ENCODE assay signal across 13 cellular contexts in the genomic region with DNA sequence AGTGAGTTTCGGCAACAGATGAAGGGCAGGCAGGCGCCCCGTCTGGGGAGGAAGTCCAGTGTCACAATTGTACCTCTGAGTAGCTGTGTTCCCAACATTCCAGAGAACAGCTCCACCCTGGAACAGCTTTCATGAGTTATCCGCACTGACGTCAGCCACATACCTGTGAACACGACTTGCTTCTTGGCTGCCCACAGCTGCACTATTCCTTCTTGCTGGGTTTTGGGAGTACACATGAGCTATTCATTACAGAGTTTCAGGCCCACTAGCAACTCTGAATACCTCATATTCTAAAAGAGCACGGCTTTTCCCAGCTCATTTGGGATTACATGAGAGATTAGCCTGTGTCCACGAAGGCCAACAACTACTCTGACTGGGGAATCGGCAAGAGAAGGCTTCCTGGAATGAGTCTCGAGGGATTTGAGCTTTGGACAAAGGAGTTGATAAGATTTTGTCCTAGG. TPM values are rescaled to one million over a fixed set of nuclear protein-coding genes. Genes with fewer than 3 reads are reported as not detected.
A peak's percentile ranks its signal among the peaks of the same experiment; 100 is the strongest.
DNase-seq lines count a peak whose midpoint lies in the region; ATAC-seq and TF ChIP-seq lines count a peak whose summit lies in the region.
"Had no signal": no experiment of that assay in that cellular context is flagged by ENCODE, and none has a peak within 500 bp of the region (broad histone marks: within the 10 kb centered on the region; RNA-seq: fewer than 3 reads in every experiment).

No MANE protein-coding gene starts in this region.

- H4K5ac ChIP-seq in H9 (ENCODE audit: insufficient read length, low read depth, low read length) = no peak overlapping the region

- no peak overlapping the region for H4K91ac ChIP-seq in H9 (ENCODE audit: insufficient read length, low read depth, low read length)

- H3K18ac ChIP-seq in H9 (ENCODE audit: insufficient read length, low read depth, low read length) = no peak overlapping the region

- H3K4me3 Mint-ChIP-seq in MCF 10A (ENCODE audit: unreplicated experiment) = peak overlapping the region; percentile 70
- no peak overlapping the region for H3K4me3 Mint-ChIP-seq in activated CD4-positive, alpha-beta T cell treated with anti-CD3 and anti-CD28 coated beads, Interleukin-2, amount 10 ng/mL, durations not matched to agents 7 days and 5 days
- H3K4me3 Mint-ChIP-seq in H9 = no peak overlapping the region

- no peak overlapping the region for H3K14ac ChIP-seq in H9 (ENCODE audit: insufficient read depth, low read length)

- no peaks in the 10 kb centered on the region for H3K36me3 ChIP-seq in HUES48 (ENCODE audit: control insufficient read depth, insufficient read depth, low read length)
- H3K36me3 ChIP-seq: ascending aorta; BLaER1 treated with 17β-estradiol and CSF1 and Interleukin-3, amounts not matched to agents 10 nM and 100 nM; neutrophil had no signal

- CTCF ChIA-PET in MCF 10A (lab: Yijun Ruan, JAX) = interaction anchor here (0.5 to 4.1 kb wide), 19 partner anchors 9 to 613 kb away, joined by 3 to 33 read pairs (median 5); a partner anchor contains a TSS
- CTCF ChIA-PET in activated CD4-positive, alpha-beta T cell treated with anti-CD3 and anti-CD28 coated beads, Interleukin-2, amount 10 ng/mL, durations not matched to agents 7 days and 5 days (lab: Charles Lee) = interaction anchor here (1.3 to 3.0 kb wide), 4 partner anchors 10 to 26 kb away, joined by 3 to 15 read pairs (median 8); a partner anchor contains a TSS

- no peak overlapping the region for H3K9ac ChIP-seq in HUES48 (ENCODE audit: low read depth, low read length)
- H3K9ac ChIP-seq in H9 (ENCODE audit: extremely low read depth, insufficient read length, low read length) = no peak overlapping the region

- no peak overlapping the region for H3T11ph ChIP-seq in H9 (ENCODE audit: low read length)

- H2AK5ac ChIP-seq in H9 (ENCODE audit: insufficient read length, low read length) = no peak overlapping the region

- H2BK15ac ChIP-seq in H9 (ENCODE audit: low read depth, low read length) = no peak overlapping the region

- H2BK12ac ChIP-seq in H9 (ENCODE audit: insufficient read length, low read depth, low read length) = no peak overlapping the region

- H3K9me3 ChIP-seq in HUES48 (ENCODE audit: control insufficient read depth, insufficient read depth, low read length) (no peaks in the 10 kb centered on the region), H9 (ENCODE audit: control insufficient read depth, low read depth, low read length) (no peaks in the 10 kb centered on the region)
- H3K9me3 ChIP-seq: ascending aorta; BLaER1 treated with 17β-estradiol and CSF1 and Interleukin-3, amounts not matched to agents 10 nM and 100 nM; neutrophil had no signal

- H3K4me1 ChIP-seq in HUES48 (ENCODE audit: control insufficient read depth, insufficient read depth, low read length) = no peaks in the 10 kb centered on the region
- H3K4me1 ChIP-seq in H9 (ENCODE audit: insufficient read depth, low read length) = no peaks in the 10 kb centered on the region; the same call in 1 of the 2 replicates

- no peaks in the 10 kb centered on the region for H3K79me1 ChIP-seq in H9 (ENCODE audit: insufficient read depth, low read depth, low read length, poor library complexity, severe bottlenecking)

- H3K4me1 Mint-ChIP-seq in MCF 10A (ENCODE audit: insufficient read depth, unreplicated experiment) = peaks cover 47% of the 10 kb centered on the region
- H3K4me1 Mint-ChIP-seq in activated CD4-positive, alpha-beta T cell treated with anti-CD3 and anti-CD28 coated beads, Interleukin-2, amount 10 ng/mL, durations not matched to agents 7 days and 5 days = peaks cover 19% of the 10 kb centered on the region
- peaks cover 5 to 7% of the 10 kb centered on the region in 2 experiments for H3K4me1 Mint-ChIP-seq in H9

- no peak overlapping the region for H4K8ac ChIP-seq in H9 (replicated peaks; ENCODE audit: insufficient read length, low read depth, low read length)

- no peaks in the 10 kb centered on the region for H4K20me1 ChIP-seq in H9 (ENCODE audit: control insufficient read depth, insufficient read depth, insufficient read length)
- H4K20me1 ChIP-seq: BLaER1 treated with 17β-estradiol and CSF1 and Interleukin-3, amounts not matched to agents 10 nM and 100 nM had no signal

- BruUV-seq in MCF 10A (replicated peaks; lab: Mats Ljungman, UMichigan) = no TSS peak

- H3K27me3 Mint-ChIP-seq in MCF 10A (ENCODE audit: insufficient read depth, unreplicated experiment) (no peaks in the 10 kb centered on the region), H9 (ENCODE audit: low read depth) (no peaks in the 10 kb centered on the region)
- no peaks in the 10 kb centered on the region for H3K27me3 Mint-ChIP-seq in activated CD4-positive, alpha-beta T cell treated with anti-CD3 and anti-CD28 coated beads, Interleukin-2, amount 10 ng/mL, durations not matched to agents 7 days and 5 days

- no peak overlapping the region for H3K4me2 ChIP-seq in H9 (ENCODE audit: insufficient read depth, insufficient read length, low read length)
- H3K4me2 ChIP-seq: BLaER1 treated with 17β-estradiol and CSF1 and Interleukin-3, amounts not matched to agents 10 nM and 100 nM had no signal

- no peaks in the 10 kb centered on the region for H3K23me2 ChIP-seq in H9 (ENCODE audit: insufficient read length, low read depth, low read length, poor library complexity, severe bottlenecking)

- H3K27ac ChIP-seq in HUES48 (ENCODE audit: low read depth, low read length) (peak overlapping the region; percentile 13), H9 (ENCODE audit: insufficient read length, low read depth, low read length) (no peak overlapping the region)
- H3K27ac ChIP-seq: ascending aorta; BLaER1 treated with 17β-estradiol and CSF1 and Interleukin-3, amounts not matched to agents 10 nM and 100 nM; neutrophil had no signal

- POLR2A ChIA-PET in MCF 10A (lab: Yijun Ruan, JAX) = interaction anchor here (0.5 to 10.6 kb wide), 32 partner anchors 10 to 514 kb away, joined by 3 to 356 read pairs (median 5); a partner anchor contains a TSS
- POLR2A ChIA-PET in activated CD4-positive, alpha-beta T cell treated with anti-CD3 and anti-CD28 coated beads, Interleukin-2, amount 10 ng/mL, durations not matched to agents 7 days and 5 days (lab: Charles Lee) = no interaction called here

- no peak overlapping the region for H2AFZ ChIP-seq in H9 (ENCODE audit: low read length)

- DNase-seq in MCF 10A (ENCODE audit: unreplicated experiment) (peak; percentile 90), islet precursor cell (peak; percentile 83), skeletal muscle cell (ENCODE audit: low read depth) (peak; percentile 47), NCI-H510A (lab: John Stamatoyannopoulos, UW) (no peak), H9 (no peak)
- DNase-seq in activated CD4-positive, alpha-beta T cell treated with anti-CD3 and anti-CD28 coated beads, Interleukin-2, amount 10 ng/mL, durations not matched to agents 7 days and 5 days = no peak
- DNase-seq: NCI-H1092, SIG-M5 had no signal

- no peaks in the 10 kb centered on the region for H3K79me2 ChIP-seq in H9 (ENCODE audit: insufficient read depth, low read length)

- H2BK5ac ChIP-seq in H9 (ENCODE audit: insufficient read length, low read length) = no peak overlapping the region

- H3K9me3 Mint-ChIP-seq in MCF 10A (ENCODE audit: unreplicated experiment) = peaks cover 6% of the 10 kb centered on the region
- no peaks in the 10 kb centered on the region for H3K9me3 Mint-ChIP-seq in activated CD4-positive, alpha-beta T cell treated with anti-CD3 and anti-CD28 coated beads, Interleukin-2, amount 10 ng/mL, durations not matched to agents 7 days and 5 days
- H3K9me3 Mint-ChIP-seq in H9 = no peaks in the 10 kb centered on the region

- H3K27ac Mint-ChIP-seq in MCF 10A (ENCODE audit: low read depth, unreplicated experiment) (peak overlapping the region; percentile 100), H9 (peak overlapping the region in 1 of 3 experiments; percentile 50; a peak in 1 of 7 replicates)
- H3K27ac Mint-ChIP-seq in activated CD4-positive, alpha-beta T cell treated with anti-CD3 and anti-CD28 coated beads, Interleukin-2, amount 10 ng/mL, durations not matched to agents 7 days and 5 days = no peak overlapping the region

- no peak overlapping the region for H3K4ac ChIP-seq in H9 (ENCODE audit: low read depth, low read length)

- H3K4me3 ChIP-seq in HUES48 (ENCODE audit: low read depth, low read length) (no peak overlapping the region), skeletal muscle cell (ENCODE audit: low read depth, low read length) (no peak overlapping the region)
- H3K4me3 ChIP-seq: ascending aorta; BLaER1 treated with 17β-estradiol and CSF1 and Interleukin-3, amounts not matched to agents 10 nM and 100 nM had no signal

- H3K27me3 ChIP-seq in HUES48 (ENCODE audit: control insufficient read depth, insufficient read depth, low read length) = no peaks in the 10 kb centered on the region
- no peaks in the 10 kb centered on the region for H3K27me3 ChIP-seq in H9 (ENCODE audit: insufficient read depth, low read length)
- H3K27me3 ChIP-seq: ascending aorta; BLaER1 treated with 17β-estradiol and CSF1 and Interleukin-3, amounts not matched to agents 10 nM and 100 nM had no signal

- H2BK120ac ChIP-seq in H9 (ENCODE audit: low read depth, low read length, poor library complexity, severe bottlenecking) = no peak overlapping the region

- no peak overlapping the region for H3K56ac ChIP-seq in H9 (ENCODE audit: insufficient read length, low read depth, low read length)

- no CpG with 5 or more reads among the region's 10 CpGs for WGBS in H9 (ENCODE audit: extremely low coverage, insufficient read length, low lambda C conversion rate)

- intact Hi-C loops in MCF 10A (cut with micrococcal nuclease) = no loop called here

- H3K23ac ChIP-seq in H9 (ENCODE audit: insufficient read length, low read depth, low read length) = no peak overlapping the region

- H2BK20ac ChIP-seq in H9 (ENCODE audit: low read depth, low read length, poor library complexity, severe bottlenecking) = no peak overlapping the region

- no peak for TF ChIP-seq CTCF in MCF 10A (IDR thresholded peaks at IDR 0.05; ENCODE audit: unreplicated experiment)
- TF ChIP-seq CTCF in H9 (conservative IDR thresholded peaks at IDR 0.05) = no peak

- ATAC-seq in GM19455 (IDR thresholded peaks at IDR 0.05; ENCODE audit: unreplicated experiment) = no peak

- H3K36me3 Mint-ChIP-seq in MCF 10A (ENCODE audit: insufficient read depth, unreplicated experiment) = peaks cover 12% of the 10 kb centered on the region
- H3K36me3 Mint-ChIP-seq in activated CD4-positive, alpha-beta T cell treated with anti-CD3 and anti-CD28 coated beads, Interleukin-2, amount 10 ng/mL, durations not matched to agents 7 days and 5 days (ENCODE audit: low read depth) = no peaks in the 10 kb centered on the region
- H3K36me3 Mint-ChIP-seq in H9 (ENCODE audit: insufficient read depth in 1 of 3, low read depth in 3 of 3) = no peaks in the 10 kb centered on the region

RNA-seq across cellular contexts. Expression of a gene that starts 26.3 kb away (rescaled TPM):
- total RNA-seq in MCF 10A (2022) (118 and 123 TPM in 2 replicates), H9 (2021) (133 TPM in 2 replicates)
- 100 to 1,000 TPM in 1 of 2 experiments, 10 to 100 TPM in 1; 94.3 to 118 TPM for total RNA-seq in activated CD4-positive, alpha-beta T cell treated with anti-CD3 and anti-CD28 coated beads, Interleukin-2, amount 10 ng/mL, durations not matched to agents 7 days and 5 days

RNA-seq across cellular contexts. Expression of a gene that starts 50.7 kb away (rescaled TPM):
- total RNA-seq in MCF 10A (2022) (24.6 and 29.6 TPM in 2 replicates), H9 (2021) (37.5 and 38.5 TPM in 2 replicates)
- total RNA-seq in activated CD4-positive, alpha-beta T cell treated with anti-CD3 and anti-CD28 coated beads, Interleukin-2, amount 10 ng/mL, durations not matched to agents 7 days and 5 days = 10 to 100 TPM; 29.9 to 30.3 TPM

RNA-seq across cellular contexts. Expression of a gene that starts 50.8 kb away (rescaled TPM):
- 5.8 and 6.5 TPM in 2 replicates for total RNA-seq in MCF 10A (2022)
- 10 to 100 TPM; 37.5 to 44.1 TPM for total RNA-seq in activated CD4-positive, alpha-beta T cell treated with anti-CD3 and anti-CD28 coated beads, Interleukin-2, amount 10 ng/mL, durations not matched to agents 7 days and 5 days
- 83.5 and 93.7 TPM in 2 replicates for total RNA-seq in H9 (2021)

RNA-seq across cellular contexts. Expression of a gene that starts 51.3 kb away (rescaled TPM):
- 154 and 178 TPM in 2 replicates for total RNA-seq in MCF 10A (2022)
- 10 to 100 TPM; 39.1 to 41.6 TPM for total RNA-seq in activated CD4-positive, alpha-beta T cell treated with anti-CD3 and anti-CD28 coated beads, Interleukin-2, amount 10 ng/mL, durations not matched to agents 7 days and 5 days
- total RNA-seq in H9 (2021) = 3.7 and 4.0 TPM in 2 replicates

Comparison
In these comparisons a context has a peak if more than half of its experiments do, and no peak if none do; other contexts are left out.
1. DNase-seq: peak in MCF 10A (single experiment), islet precursor cell (single experiment) and skeletal muscle cell (single experiment); none in NCI-H510A (single experiment), activated CD4-positive, alpha-beta T cell treated with anti-CD3 and anti-CD28 coated beads, Interleukin-2, amount 10 ng/mL, durations not matched to agents 7 days and 5 days (single experiment) and H9 (single experiment).